Comparison of ENCODE assay signal across 20 cellular contexts in genomic region chr12:19194963-19195362, GRCh38.
DNase-seq lines count a peak whose midpoint lies in the region; ATAC-seq and TF ChIP-seq lines count a peak whose summit lies in the region.
"Had no signal": no experiment of that assay in that cellular context is flagged by ENCODE, and none has a peak within 500 bp of the region (broad histone marks: within the 10 kb centered on the region; RNA-seq: fewer than 3 reads in every experiment).

No MANE protein-coding gene starts in this region.

- CTCF ChIA-PET in WTC11 (lab: Charles Lee) = interaction anchor here (0.6 kb wide), 1 partner anchor 9 kb away, joined by 3 read pairs; no protein-coding TSS in a partner anchor

- H3K27ac Mint-ChIP-seq in WTC11 = peak overlapping the region; percentile 72
- no peak overlapping the region for H3K27ac Mint-ChIP-seq in activated T-cell treated with anti-CD3 and anti-CD28 coated beads, Interleukin-2, amount 50 U/mL, for 72 hours
- no peak overlapping the region; the same call in 1 of the 2 replicates for H3K27ac Mint-ChIP-seq in GM23338
- H3K27ac Mint-ChIP-seq: B cell; CD4-positive, CD25-positive, alpha-beta regulatory T cell; CD8-positive, alpha-beta memory T cell had no signal

- intact Hi-C loops in right lobe of liver (cut with DNase I) = no loop called here

- H3K9me3 Mint-ChIP-seq in WTC11 (no peaks in the 10 kb centered on the region), GM23338 (no peaks in the 10 kb centered on the region)
- no peaks in the 10 kb centered on the region for H3K9me3 Mint-ChIP-seq in activated T-cell treated with anti-CD3 and anti-CD28 coated beads, Interleukin-2, amount 50 U/mL, for 72 hours
- H3K9me3 Mint-ChIP-seq: CD8-positive, alpha-beta memory T cell had no signal

- no peak overlapping the region for H3K4me3 Mint-ChIP-seq in WTC11
- H3K4me3 Mint-ChIP-seq in activated T-cell treated with anti-CD3 and anti-CD28 coated beads, Interleukin-2, amount 50 U/mL, for 72 hours = no peak overlapping the region
- no peak overlapping the region for H3K4me3 Mint-ChIP-seq in GM23338
- H3K4me3 Mint-ChIP-seq: B cell; CD4-positive, CD25-positive, alpha-beta regulatory T cell; CD8-positive, alpha-beta memory T cell had no signal

- H3K27me3 Mint-ChIP-seq in WTC11 (ENCODE audit: low read depth) (no peaks in the 10 kb centered on the region), GM23338 (ENCODE audit: insufficient read depth, low read depth, poor library complexity) (no peaks in the 10 kb centered on the region)
- H3K27me3 Mint-ChIP-seq in activated T-cell treated with anti-CD3 and anti-CD28 coated beads, Interleukin-2, amount 50 U/mL, for 72 hours (ENCODE audit: low read depth) = no peaks in the 10 kb centered on the region
- H3K27me3 Mint-ChIP-seq: B cell; CD4-positive, CD25-positive, alpha-beta regulatory T cell; CD8-positive, alpha-beta memory T cell had no signal

- DNase-seq in NCI-H1092 treated with DMSO at 0.1 percent for 48 hours (lab: John Stamatoyannopoulos, UW) = peak; percentile 65
- no peak for DNase-seq in NCI-H1092 (lab: John Stamatoyannopoulos, UW)
- DNase-seq in NCI-H146 (lab: John Stamatoyannopoulos, UW) = peak; percentile 46
- DNase-seq in WTC11 (ENCODE audit: low spot score) = no peak
- no peak for DNase-seq in right lobe of liver
- DNase-seq in activated T-cell treated with anti-CD3 and anti-CD28 coated beads, Interleukin-2, amount 50 U/mL, for 72 hours = no peak
- no peak for DNase-seq in GM23338 (ENCODE audit: low spot score)
- DNase-seq in kidney glomerular epithelial cell (lab: John Stamatoyannopoulos, UW) = no peak
- DNase-seq: CD4-positive, CD25-positive, alpha-beta regulatory T cell; CD8-positive, alpha-beta memory T cell; DMS 273 treated with DMSO at 0.1 percent for 48 hours; DMS79; EL; GF-D8; H7; HCEC 1CT had no signal

- ATAC-seq in WTC11 (no peak), right lobe of liver (peak; percentile 25 to 57 (median 52)), GM23338 (no peak)
- no peak for ATAC-seq in activated T-cell treated with anti-CD3 and anti-CD28 coated beads, Interleukin-2, amount 50 U/mL, for 72 hours (replicated peaks in 1 of 2)

- peaks cover 45% of the 10 kb centered on the region for H3K4me1 Mint-ChIP-seq in WTC11
- no peaks in the 10 kb centered on the region for H3K4me1 Mint-ChIP-seq in activated T-cell treated with anti-CD3 and anti-CD28 coated beads, Interleukin-2, amount 50 U/mL, for 72 hours (ENCODE audit: low read depth)
- H3K4me1 Mint-ChIP-seq in GM23338 = peaks cover 44% of the 10 kb centered on the region
- H3K4me1 Mint-ChIP-seq: CD4-positive, CD25-positive, alpha-beta regulatory T cell; CD8-positive, alpha-beta memory T cell had no signal

- H3K9me3 ChIP-seq in right lobe of liver = no peaks in the 10 kb centered on the region
- H3K9me3 ChIP-seq: BLaER1 had no signal

- no peak overlapping the region for H3K4me3 ChIP-seq in right lobe of liver
- no peak overlapping the region for H3K4me3 ChIP-seq in GM23338
- H3K4me3 ChIP-seq: BLaER1 had no signal

- no peak overlapping the region for H2AFZ ChIP-seq in GM23338

- peaks cover 0 to 18% (median 3%) of the 10 kb centered on the region in 4 donors for H3K4me1 ChIP-seq in right lobe of liver
- H3K4me1 ChIP-seq in GM23338 (ENCODE audit: insufficient read depth) = peaks cover 47% of the 10 kb centered on the region

- H4K20me1 ChIP-seq in GM23338 (replicated peaks; ENCODE audit: insufficient read depth) = peaks cover 22% of the 10 kb centered on the region
- H4K20me1 ChIP-seq: BLaER1 had no signal

- WGBS in right lobe of liver (ENCODE audit: insufficient coverage, low coverage, low lambda C conversion rate, missing lambda C conversion rate) = 49% methylated on average over 4 of the region's 4 CpGs

- H3K36me3 Mint-ChIP-seq in WTC11 (no peaks in the 10 kb centered on the region), GM23338 (ENCODE audit: low read depth) (no peaks in the 10 kb centered on the region)
- H3K36me3 Mint-ChIP-seq in activated T-cell treated with anti-CD3 and anti-CD28 coated beads, Interleukin-2, amount 50 U/mL, for 72 hours (ENCODE audit: insufficient read depth in 2 of 2) = no peaks in the 10 kb centered on the region
- H3K36me3 Mint-ChIP-seq: CD4-positive, CD25-positive, alpha-beta regulatory T cell; CD8-positive, alpha-beta memory T cell had no signal

- POLR2A ChIA-PET in WTC11 (lab: Charles Lee) = no interaction called here

- no peak overlapping the region for H3K4me2 ChIP-seq in GM23338
- H3K4me2 ChIP-seq: BLaER1 had no signal

- H3K36me3 ChIP-seq in right lobe of liver (no peaks in the 10 kb centered on the region), GM23338 (ENCODE audit: insufficient read depth) (no peaks in the 10 kb centered on the region)
- H3K36me3 ChIP-seq: BLaER1 had no signal

- H3F3A ChIP-seq in GM23338 (replicated peaks; ENCODE audit: low read depth) = no peaks in the 10 kb centered on the region

- TF ChIP-seq CTCF in WTC11 (IDR thresholded peaks at IDR 0.05) (no peak), right lobe of liver (IDR thresholded peaks at IDR 0.05) (no peak), GM23338 (conservative IDR thresholded peaks at IDR 0.05; ENCODE audit: low read depth in 2 of 2) (no peak)

- peaks cover 99% of the 10 kb centered on the region for H3K79me2 ChIP-seq in GM23338 (replicated peaks; ENCODE audit: insufficient read depth)

- no peak overlapping the region for H3K27ac ChIP-seq in right lobe of liver
- H3K27ac ChIP-seq in GM23338 (ENCODE audit: low read depth) = no peak overlapping the region
- H3K27ac ChIP-seq: 22Rv1, BLaER1, C4-2B had no signal

- H3K9me2 ChIP-seq in GM23338 (ENCODE audit: insufficient read depth) = no peaks in the 10 kb centered on the region

- no peak for TF ChIP-seq POLR2A in right lobe of liver (IDR thresholded peaks at IDR 0.05)

- H3K27me3 ChIP-seq in right lobe of liver (no peaks in the 10 kb centered on the region), GM23338 (ENCODE audit: insufficient read depth) (no peaks in the 10 kb centered on the region)
- H3K27me3 ChIP-seq: BLaER1 had no signal

TF ChIP-seq in WTC11, 78 proteins besides CTCF, POLR2A, EP300 and RAD21 (continues in another document):
- TF ChIP-seq USF1 (CRISPR knock-in tag; IDR thresholded peaks at IDR 0.05) (no peak), ELF4 (CRISPR knock-in tag; IDR thresholded peaks at IDR 0.05; ENCODE audit: low read depth) (no peak), ZNF121 (CRISPR knock-in tag; IDR thresholded peaks at IDR 0.05) (no peak), ZNF232 (CRISPR knock-in tag; IDR thresholded peaks at IDR 0.05) (no peak)
- TF ChIP-seq, protein P1, sequence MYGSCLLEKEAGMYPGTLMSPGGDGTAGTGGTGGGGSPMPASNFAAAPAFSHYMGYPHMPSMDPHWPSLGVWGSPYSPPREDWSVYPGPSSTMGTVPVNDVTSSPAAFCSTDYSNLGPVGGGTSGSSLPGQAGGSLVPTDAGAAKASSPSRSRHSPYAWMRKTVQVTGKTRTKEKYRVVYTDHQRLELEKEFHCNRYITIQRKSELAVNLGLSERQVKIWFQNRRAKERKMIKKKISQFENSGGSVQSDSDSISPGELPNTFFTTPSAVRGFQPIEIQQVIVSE (CRISPR knock-in tag; IDR thresholded peaks at IDR 0.05; ENCODE audit: borderline replicate concordance) = no peak
- TF ChIP-seq, protein P2, sequence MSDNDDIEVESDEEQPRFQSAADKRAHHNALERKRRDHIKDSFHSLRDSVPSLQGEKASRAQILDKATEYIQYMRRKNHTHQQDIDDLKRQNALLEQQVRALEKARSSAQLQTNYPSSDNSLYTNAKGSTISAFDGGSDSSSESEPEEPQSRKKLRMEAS (CRISPR knock-in tag; IDR thresholded peaks at IDR 0.05) = no peak

TF ChIP-seq in GM23338, 12 proteins besides CTCF, POLR2A, EP300 and RAD21 (continues in another document):
- TF ChIP-seq ZNF114 (CRISPR knock-in tag; IDR thresholded peaks at IDR 0.05) (no peak), ZNF331 (CRISPR knock-in tag; IDR thresholded peaks at IDR 0.05; ENCODE audit: low read depth) (no peak), ETS1 (IDR thresholded peaks at IDR 0.05) (no peak), NANOG (IDR thresholded peaks at IDR 0.05; ENCODE audit: borderline replicate concordance) (no peak), CREB1 (CRISPR knock-in tag; IDR thresholded peaks at IDR 0.05; ENCODE audit: low read depth) (no peak)
- TF ChIP-seq, protein P3, sequence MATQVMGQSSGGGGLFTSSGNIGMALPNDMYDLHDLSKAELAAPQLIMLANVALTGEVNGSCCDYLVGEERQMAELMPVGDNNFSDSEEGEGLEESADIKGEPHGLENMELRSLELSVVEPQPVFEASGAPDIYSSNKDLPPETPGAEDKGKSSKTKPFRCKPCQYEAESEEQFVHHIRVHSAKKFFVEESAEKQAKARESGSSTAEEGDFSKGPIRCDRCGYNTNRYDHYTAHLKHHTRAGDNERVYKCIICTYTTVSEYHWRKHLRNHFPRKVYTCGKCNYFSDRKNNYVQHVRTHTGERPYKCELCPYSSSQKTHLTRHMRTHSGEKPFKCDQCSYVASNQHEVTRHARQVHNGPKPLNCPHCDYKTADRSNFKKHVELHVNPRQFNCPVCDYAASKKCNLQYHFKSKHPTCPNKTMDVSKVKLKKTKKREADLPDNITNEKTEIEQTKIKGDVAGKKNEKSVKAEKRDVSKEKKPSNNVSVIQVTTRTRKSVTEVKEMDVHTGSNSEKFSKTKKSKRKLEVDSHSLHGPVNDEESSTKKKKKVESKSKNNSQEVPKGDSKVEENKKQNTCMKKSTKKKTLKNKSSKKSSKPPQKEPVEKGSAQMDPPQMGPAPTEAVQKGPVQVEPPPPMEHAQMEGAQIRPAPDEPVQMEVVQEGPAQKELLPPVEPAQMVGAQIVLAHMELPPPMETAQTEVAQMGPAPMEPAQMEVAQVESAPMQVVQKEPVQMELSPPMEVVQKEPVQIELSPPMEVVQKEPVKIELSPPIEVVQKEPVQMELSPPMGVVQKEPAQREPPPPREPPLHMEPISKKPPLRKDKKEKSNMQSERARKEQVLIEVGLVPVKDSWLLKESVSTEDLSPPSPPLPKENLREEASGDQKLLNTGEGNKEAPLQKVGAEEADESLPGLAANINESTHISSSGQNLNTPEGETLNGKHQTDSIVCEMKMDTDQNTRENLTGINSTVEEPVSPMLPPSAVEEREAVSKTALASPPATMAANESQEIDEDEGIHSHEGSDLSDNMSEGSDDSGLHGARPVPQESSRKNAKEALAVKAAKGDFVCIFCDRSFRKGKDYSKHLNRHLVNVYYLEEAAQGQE (IDR thresholded peaks at IDR 0.05; ENCODE audit: unreplicated experiment) = no peak

Comparison
In these comparisons a context has a peak if more than half of its experiments do, and no peak if none do; other contexts are left out.
1. DNase-seq: peak in NCI-H1092 treated with DMSO at 0.1 percent for 48 hours (single experiment) and NCI-H146 (single experiment); none in NCI-H1092 (single experiment), WTC11 (single experiment), right lobe of liver (0 of 3), activated T-cell treated with anti-CD3 and anti-CD28 coated beads, Interleukin-2, amount 50 U/mL, for 72 hours (0 of 2), GM23338 (single experiment) and kidney glomerular epithelial cell (single experiment).
2. ATAC-seq: peak in right lobe of liver (4 of 4); none in WTC11 (single experiment), activated T-cell treated with anti-CD3 and anti-CD28 coated beads, Interleukin-2, amount 50 U/mL, for 72 hours (0 of 2) and GM23338 (single experiment).